Comparison of ENCODE assay signal across 32 cellular contexts in genomic region chr6:139468178-139468577, GRCh38.
DNase-seq lines count a peak whose midpoint lies in the region; ATAC-seq and TF ChIP-seq lines count a peak whose summit lies in the region.
"Had no signal": no experiment of that assay in that cellular context is flagged by ENCODE, and none has a peak within 500 bp of the region (broad histone marks: within the 10 kb centered on the region; RNA-seq: fewer than 3 reads in every experiment).

No MANE protein-coding gene starts in this region.

- dilution Hi-C loops in mammary epithelial cell (cut with HindIII; ENCODE audit: low sequenced_read_pairs) = no loop called here

- no peaks in the 10 kb centered on the region for H3K9me3 Mint-ChIP-seq in endothelial cell (ENCODE audit: unreplicated experiment)
- no peaks in the 10 kb centered on the region for H3K9me3 Mint-ChIP-seq in mesothelial cell of epicardium
- H3K9me3 Mint-ChIP-seq: activated B cell treated with CpG ODN at 0.5 μM for 24 hours; activated T-cell treated with anti-CD3 and anti-CD28 coated beads, Interleukin-2, amount 50 U/mL, for 4 hours; central memory CD8-positive, alpha-beta T cell; stimulated activated naive B cell treated with anti-CD40 and anti-IgM and Interleukin-4, amounts not matched to agents 10 μg/mL and 1 μg/mL and 100 μg/mL, for 72 hours had no signal

- H3K27me3 Mint-ChIP-seq in endothelial cell (ENCODE audit: unreplicated experiment) = no peaks in the 10 kb centered on the region
- no peaks in the 10 kb centered on the region for H3K27me3 Mint-ChIP-seq in mesothelial cell of epicardium (ENCODE audit: low read depth)
- H3K27me3 Mint-ChIP-seq: activated B cell treated with CpG ODN at 0.5 μM for 24 hours; central memory CD8-positive, alpha-beta T cell; naive B cell; stimulated activated naive B cell treated with anti-CD40 and anti-IgM and Interleukin-4, amounts not matched to agents 10 μg/mL and 1 μg/mL and 100 μg/mL, for 72 hours had no signal

- H3K36me3 Mint-ChIP-seq in endothelial cell (ENCODE audit: low read depth, unreplicated experiment) (no peaks in the 10 kb centered on the region), mesothelial cell of epicardium (no peaks in the 10 kb centered on the region)
- H3K36me3 Mint-ChIP-seq: naive B cell had no signal

- H3K27ac ChIP-seq in mammary epithelial cell (ENCODE audit: insufficient read depth, low read depth, low read length) (no peak overlapping the region), breast epithelium (no peak overlapping the region), left ventricle myocardium inferior (replicated peaks) (no peak overlapping the region)
- H3K27ac ChIP-seq: ascending aorta, C4-2B, psoas muscle, upper lobe of right lung had no signal

- peaks cover 12% of the 10 kb centered on the region for H3K4me1 Mint-ChIP-seq in endothelial cell (ENCODE audit: unreplicated experiment)
- peaks cover 19% of the 10 kb centered on the region for H3K4me1 Mint-ChIP-seq in mesothelial cell of epicardium
- H3K4me1 Mint-ChIP-seq: activated B cell treated with CpG ODN at 0.5 μM for 24 hours; central memory CD8-positive, alpha-beta T cell; naive B cell; stimulated activated naive B cell treated with anti-CD40 and anti-IgM and Interleukin-4, amounts not matched to agents 10 μg/mL and 1 μg/mL and 100 μg/mL, for 72 hours had no signal

- H4K20me1 ChIP-seq in mammary epithelial cell (ENCODE audit: insufficient read depth, low read length) = no peaks in the 10 kb centered on the region

- H3K9me3 ChIP-seq in mammary epithelial cell (replicated peaks; ENCODE audit: insufficient read depth, low read length) (no peaks in the 10 kb centered on the region), breast epithelium (no peaks in the 10 kb centered on the region), left ventricle myocardium inferior (replicated peaks) (no peaks in the 10 kb centered on the region)
- H3K9me3 ChIP-seq: ascending aorta, MG63, psoas muscle, SK-N-SH, upper lobe of right lung had no signal

- peak overlapping the region; percentile 10 for H3K4me2 ChIP-seq in mammary epithelial cell (ENCODE audit: insufficient read depth, low read depth, low read length)
- H3K4me2 ChIP-seq: SK-N-SH had no signal

- CTCF ChIA-PET in mammary epithelial cell (lab: Charles Lee; ENCODE audit: low non-redundant PET) = no interaction called here

- no peak for TF ChIP-seq POLR2A in breast epithelium (IDR thresholded peaks at IDR 0.05)

- no peaks in the 10 kb centered on the region for H3K27me3 ChIP-seq in mammary epithelial cell (ENCODE audit: insufficient read depth, low read length)
- no peaks in the 10 kb centered on the region for H3K27me3 ChIP-seq in breast epithelium
- no peaks in the 10 kb centered on the region for H3K27me3 ChIP-seq in left ventricle myocardium inferior (ENCODE audit: low read depth)
- H3K27me3 ChIP-seq: ascending aorta, MG63, upper lobe of right lung had no signal

- H3K27ac Mint-ChIP-seq in endothelial cell (ENCODE audit: unreplicated experiment) (peak overlapping the region; percentile 44), mesothelial cell of epicardium (peak overlapping the region; percentile 1)
- H3K27ac Mint-ChIP-seq: activated B cell treated with CpG ODN at 0.5 μM for 24 hours; naive B cell; stimulated activated naive B cell treated with anti-CD40 and anti-IgM and Interleukin-4, amounts not matched to agents 10 μg/mL and 1 μg/mL and 100 μg/mL, for 72 hours had no signal

- H2AFZ ChIP-seq in mammary epithelial cell (ENCODE audit: low read depth, low read length) = peak overlapping the region; percentile 42

- no peaks in the 10 kb centered on the region for H3K79me2 ChIP-seq in mammary epithelial cell (ENCODE audit: insufficient read depth, low read length)

- no peaks in the 10 kb centered on the region for H3K36me3 ChIP-seq in mammary epithelial cell (ENCODE audit: insufficient read depth, low read length)
- no peaks in the 10 kb centered on the region for H3K36me3 ChIP-seq in breast epithelium
- H3K36me3 ChIP-seq in left ventricle myocardium inferior = no peaks in the 10 kb centered on the region
- H3K36me3 ChIP-seq: ascending aorta, MG63, upper lobe of right lung had no signal

- 0% methylated on average over 1 of the region's 1 CpG for WGBS in mammary epithelial cell (ENCODE audit: low coverage, missing lambda C conversion rate)

- intact Hi-C loops in mammary epithelial cell (cut with micrococcal nuclease) (loop anchor here (1.0 kb wide), 1 partner anchor 94 kb away; the partner anchor contains the start of gene CITED2), breast epithelium (cut with DNase I; ENCODE audit: low total_unique reads) (no loop called here), left ventricle myocardium inferior (cut with micrococcal nuclease) (no loop called here), posterior vena cava (cut with DNase I) (no loop called here)

- ATAC-seq in HG02588 (IDR thresholded peaks at IDR 0.05; ENCODE audit: unreplicated experiment) = no peak
- no peak for ATAC-seq in GM21619 (IDR thresholded peaks at IDR 0.05; ENCODE audit: unreplicated experiment)
- ATAC-seq: activated T-cell treated with anti-CD3 and anti-CD28 coated beads, Interleukin-2, amount 50 U/mL, for 4 hours; left ventricle myocardium superior; psoas muscle; stimulated activated naive B cell treated with anti-CD40 and anti-IgM and Interleukin-4, amounts not matched to agents 10 μg/mL and 1 μg/mL and 100 μg/mL, for 72 hours; upper lobe of right lung had no signal

- no TSS peak for BruUV-seq in mammary epithelial cell (replicated peaks; lab: Mats Ljungman, UMichigan)

- no peak overlapping the region for H3K4me3 ChIP-seq in mammary epithelial cell (replicated peaks in 1 of 3; ENCODE audit: insufficient read depth in 1 of 3, low read depth in 2 of 3, low read length in 3 of 3)
- H3K4me3 ChIP-seq in breast epithelium = no peak overlapping the region
- H3K4me3 ChIP-seq in left ventricle myocardium inferior = no peak overlapping the region
- H3K4me3 ChIP-seq: ascending aorta, MG63, psoas muscle, upper lobe of right lung had no signal

- no peak overlapping the region for H3K4me3 Mint-ChIP-seq in endothelial cell (ENCODE audit: unreplicated experiment)
- no peak overlapping the region for H3K4me3 Mint-ChIP-seq in mesothelial cell of epicardium
- H3K4me3 Mint-ChIP-seq: activated B cell treated with CpG ODN at 0.5 μM for 24 hours; activated T-cell treated with anti-CD3 and anti-CD28 coated beads, Interleukin-2, amount 50 U/mL, for 4 hours; central memory CD8-positive, alpha-beta T cell; naive B cell; stimulated activated naive B cell treated with anti-CD40 and anti-IgM and Interleukin-4, amounts not matched to agents 10 μg/mL and 1 μg/mL and 100 μg/mL, for 72 hours had no signal

- H3K4me1 ChIP-seq in mammary epithelial cell (ENCODE audit: insufficient read depth, low read length) = peaks cover 10% of the 10 kb centered on the region
- no peaks in the 10 kb centered on the region for H3K4me1 ChIP-seq in breast epithelium
- H3K4me1 ChIP-seq in left ventricle myocardium inferior = no peaks in the 10 kb centered on the region

- in situ Hi-C loops in mammary epithelial cell (cut with MboI; ENCODE audit: low sequenced_read_pairs in 2 of 2) = no loop called here

- peak; percentile 32 for DNase-seq in mammary epithelial cell
- DNase-seq in breast epithelium (ENCODE audit: low spot score in 2 of 2) = no peak
- DNase-seq in endothelial cell (ENCODE audit: low spot score) = no peak
- no peak for DNase-seq in mesothelial cell of epicardium (ENCODE audit: low spot score in 2 of 2, unreplicated experiment in 2 of 2)
- no peak for DNase-seq in left ventricle myocardium inferior
- no peak for DNase-seq in posterior vena cava (ENCODE audit: low spot score)
- DNase-seq: 8988T; activated B cell treated with CpG ODN at 0.5 μM for 24 hours; activated gamma-delta T cell treated with Interleukin-2 at 50 U/mL for 16 hours; activated T-cell treated with anti-CD3 and anti-CD28 coated beads, Interleukin-2, amount 50 U/mL, for 4 hours; COR-L47; dermis blood vessel endothelial cell; DMS53; glutamatergic neuron; KG1; left ventricle myocardium superior; MG63; midbrain; naive B cell; NCI-H1105; NCI-H2029; nucleus accumbens; psoas muscle; SK-N-SH; stimulated activated naive B cell treated with anti-CD40 and anti-IgM and Interleukin-4, amounts not matched to agents 10 μg/mL and 1 μg/mL and 100 μg/mL, for 72 hours; substantia nigra; upper lobe of right lung had no signal

- H3K9ac ChIP-seq in mammary epithelial cell (ENCODE audit: insufficient read depth, low read length) = no peak overlapping the region
- H3K9ac ChIP-seq: SK-N-SH had no signal

- TF ChIP-seq CTCF in mammary epithelial cell (conservative IDR thresholded peaks at IDR 0.05 in 1 of 2, IDR thresholded peaks at IDR 0.05 in 1 of 2; ENCODE audit: extremely low read depth in 1 of 2, insufficient read depth in 1 of 2, low read depth in 1 of 2, low read length in 2 of 2) = no peak
- TF ChIP-seq CTCF in breast epithelium (IDR thresholded peaks at IDR 0.05) = no peak
- TF ChIP-seq CTCF in endothelial cell (IDR thresholded peaks at IDR 0.05; ENCODE audit: unreplicated experiment) = no peak
- no peak for TF ChIP-seq CTCF in mesothelial cell of epicardium (IDR thresholded peaks at IDR 0.05; ENCODE audit: unreplicated experiment)
- TF ChIP-seq CTCF in left ventricle myocardium inferior (IDR thresholded peaks at IDR 0.05; ENCODE audit: borderline replicate concordance) = no peak
